In genomic region chr10:73426318-73426717, GRCh38 we compare ENCODE assay signal across 27 cellular contexts. TPM values are rescaled to one million over a fixed set of nuclear protein-coding genes. Genes with fewer than 3 reads are reported as not detected.
"Had no signal": no experiment of that assay in that cellular context is flagged by ENCODE, and none has a peak within 500 bp of the region (broad histone marks: within the 10 kb centered on the region; RNA-seq: fewer than 3 reads in every experiment).

No MANE protein-coding gene starts in this region.

- H3K4me3 ChIP-seq: ascending aorta, MG63, SK-N-MC had no signal

- H3K4me1 Mint-ChIP-seq: activated CD4-positive, alpha-beta memory T cell treated with anti-CD3 and anti-CD28 coated beads, Interleukin-2, amount 10 ng/mL, durations not matched to agents 7 days and 5 days; activated naive CD4-positive, alpha-beta T cell treated with anti-CD3 and anti-CD28 coated beads, Interleukin-2, amount 10 ng/mL, durations not matched to agents 7 days and 5 days; activated naive CD8-positive, alpha-beta T cell treated with anti-CD3 and anti-CD28 coated beads, Interleukin-2, amount 10 ng/mL, durations not matched to agents 7 days and 5 days; brain; central memory CD8-positive, alpha-beta T cell had no signal

- H3K9me3 ChIP-seq: ascending aorta, MG63 had no signal

- H3K27ac Mint-ChIP-seq: activated CD4-positive, alpha-beta memory T cell treated with anti-CD3 and anti-CD28 coated beads, Interleukin-2, amount 10 ng/mL, durations not matched to agents 7 days and 5 days; activated CD4-positive, alpha-beta T cell treated with anti-CD3 and anti-CD28 coated beads for 36 hours; activated naive CD4-positive, alpha-beta T cell treated with anti-CD3 and anti-CD28 coated beads, Interleukin-2, amount 10 ng/mL, durations not matched to agents 7 days and 5 days; activated naive CD8-positive, alpha-beta T cell treated with anti-CD3 and anti-CD28 coated beads, Interleukin-2, amount 10 ng/mL, durations not matched to agents 7 days and 5 days; activated T-helper 2 cell treated with anti-CD3 and anti-CD28 coated beads, Interferon-gamma antibody, Interleukin-2, Interleukin-4, amounts not matched to agents 10 μg/mL and 5 μg/mL and 100 μg/mL, durations not matched to agents 14 hours and 24 hours and 36 hours; brain; T-cell had no signal

- H3K4me3 Mint-ChIP-seq: activated CD4-positive, alpha-beta memory T cell treated with anti-CD3 and anti-CD28 coated beads, Interleukin-2, amount 10 ng/mL, durations not matched to agents 7 days and 5 days; activated CD4-positive, alpha-beta T cell treated with anti-CD3 and anti-CD28 coated beads for 36 hours; activated naive CD4-positive, alpha-beta T cell treated with anti-CD3 and anti-CD28 coated beads, Interleukin-2, amount 10 ng/mL, durations not matched to agents 7 days and 5 days; activated naive CD8-positive, alpha-beta T cell treated with anti-CD3 and anti-CD28 coated beads, Interleukin-2, amount 10 ng/mL, durations not matched to agents 7 days and 5 days; brain; central memory CD8-positive, alpha-beta T cell; T-cell had no signal

- DNase-seq: activated CD4-positive, alpha-beta memory T cell treated with anti-CD3 and anti-CD28 coated beads, Interleukin-2, amount 10 ng/mL, durations not matched to agents 7 days and 5 days; activated CD4-positive, alpha-beta T cell treated with anti-CD3 and anti-CD28 coated beads for 36 hours; activated CD4-positive, alpha-beta T cell treated with anti-CD3 and anti-CD28 coated beads, Interleukin-2, amount 50 U/mL, for 1 hour; activated gamma-delta T cell treated with Interleukin-2 at 50 U/mL for 16 hours; activated naive CD4-positive, alpha-beta T cell treated with anti-CD3 and anti-CD28 coated beads, Interleukin-2, amount 10 ng/mL, durations not matched to agents 7 days and 5 days; activated naive CD8-positive, alpha-beta T cell treated with anti-CD3 and anti-CD28 coated beads, Interleukin-2, amount 10 ng/mL, durations not matched to agents 7 days and 5 days; MG63; NCI-H1092 treated with DMSO at 0.1 percent for 48 hours; NCI-H1417 treated with DMSO at 0.1 percent for 48 hours; NCI-H1694 treated with DMSO at 0.1 percent for 48 hours; NCI-H2029 treated with DMSO at 0.1 percent for 48 hours; NCI-H510A treated with DMSO at 0.1 percent for 48 hours; NCI-H69; NK-92 treated with Interleukin-12 subunit alpha and Interleukin-12 subunit beta, amount 100 ng/mL, for 24 hours; OCI-M1; RPMI8226; T-cell; T-helper 2 cell; T1000 had no signal

- H3K4me1 ChIP-seq: ascending aorta had no signal

- ATAC-seq: activated CD4-positive, alpha-beta T cell treated with anti-CD3 and anti-CD28 coated beads for 36 hours; Panc1; Right ventricle myocardium inferior; T-cell had no signal

- H3K27ac ChIP-seq: ascending aorta, SK-N-MC, VCaP had no signal

- H3K27me3 ChIP-seq: ascending aorta, MG63 had no signal

- H3K27me3 Mint-ChIP-seq: activated CD4-positive, alpha-beta memory T cell treated with anti-CD3 and anti-CD28 coated beads, Interleukin-2, amount 10 ng/mL, durations not matched to agents 7 days and 5 days; activated CD4-positive, alpha-beta T cell treated with anti-CD3 and anti-CD28 coated beads for 36 hours; activated naive CD4-positive, alpha-beta T cell treated with anti-CD3 and anti-CD28 coated beads, Interleukin-2, amount 10 ng/mL, durations not matched to agents 7 days and 5 days; activated naive CD8-positive, alpha-beta T cell treated with anti-CD3 and anti-CD28 coated beads, Interleukin-2, amount 10 ng/mL, durations not matched to agents 7 days and 5 days; central memory CD8-positive, alpha-beta T cell; T-cell had no signal

- H3K9me3 Mint-ChIP-seq: activated CD4-positive, alpha-beta memory T cell treated with anti-CD3 and anti-CD28 coated beads, Interleukin-2, amount 10 ng/mL, durations not matched to agents 7 days and 5 days; activated naive CD4-positive, alpha-beta T cell treated with anti-CD3 and anti-CD28 coated beads, Interleukin-2, amount 10 ng/mL, durations not matched to agents 7 days and 5 days; activated naive CD8-positive, alpha-beta T cell treated with anti-CD3 and anti-CD28 coated beads, Interleukin-2, amount 10 ng/mL, durations not matched to agents 7 days and 5 days; activated T-helper 2 cell treated with anti-CD3 and anti-CD28 coated beads, Interferon-gamma antibody, Interleukin-2, Interleukin-4, amounts not matched to agents 10 μg/mL and 5 μg/mL and 100 μg/mL, durations not matched to agents 14 hours and 24 hours and 36 hours; brain; central memory CD8-positive, alpha-beta T cell; T-cell had no signal

RNA-seq across cellular contexts. Expression of gene MSS51, which starts 7.0 kb away (rescaled TPM):
- total RNA-seq: ascending aorta had no signal
